7 cellular contexts compared by ENCODE assay signal in the genomic region with DNA sequence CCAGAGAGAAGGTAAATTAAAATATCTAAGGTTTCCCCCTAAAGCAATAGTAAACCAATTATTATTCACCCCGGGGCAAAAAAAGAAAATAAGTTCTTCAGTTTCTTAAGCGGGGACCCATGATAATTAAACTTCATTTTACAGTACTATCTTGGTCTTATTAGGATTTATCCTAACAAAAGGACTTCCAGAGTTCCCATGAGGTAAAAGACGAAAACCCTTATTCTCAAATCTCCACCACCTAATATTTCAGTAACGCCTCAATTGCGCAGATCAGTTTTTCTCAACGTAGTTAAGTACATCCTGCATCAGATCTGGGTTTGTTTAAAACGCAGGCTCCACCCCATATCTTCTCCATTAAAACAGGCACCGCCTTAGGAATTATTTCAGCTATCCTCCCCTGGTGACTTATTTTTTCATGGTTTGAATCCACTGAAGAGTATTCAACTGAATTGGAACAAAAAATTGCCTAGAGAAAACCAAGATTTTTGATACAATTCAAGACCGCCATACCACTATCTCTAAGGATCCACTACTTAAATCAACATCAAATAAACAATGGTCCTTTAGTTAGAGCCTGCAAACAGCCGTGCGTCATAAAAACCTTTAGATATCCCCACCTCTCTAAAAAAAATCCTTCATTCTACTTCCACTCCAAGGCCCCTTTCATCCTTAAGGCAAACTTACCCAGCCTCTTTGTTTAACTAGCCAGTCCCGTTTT. TPM values are rescaled to one million over a fixed set of nuclear protein-coding genes. Genes with fewer than 3 reads are reported as not detected.
DNase-seq lines count a peak whose midpoint lies in the region; ATAC-seq and TF ChIP-seq lines count a peak whose summit lies in the region.

No MANE protein-coding gene starts in this region.

- H3K27ac Mint-ChIP-seq in naive B cell, result peak overlapping the region; percentile 93 to 99 (median 96)

- no peak for ATAC-seq in naive B cell (ENCODE audit: low read depth in 2 of 2)

- H3K9me3 Mint-ChIP-seq in naive B cell, result peaks cover 0 to 1% (median 0%) of the 10 kb centered on the region in 7 donors

- peak overlapping the region; percentile 98 to 99 for H3K27ac ChIP-seq in coronary artery

- no peaks in the 10 kb centered on the region for H3K27me3 Mint-ChIP-seq in naive B cell

- peak; percentile 44 for DNase-seq in GM12865 (ENCODE audit: low read depth)
- peak; percentile 52 for DNase-seq in NCI-H69 (lab: John Stamatoyannopoulos, UW)
- no peak for DNase-seq in coronary artery (ENCODE audit: low spot score)
- DNase-seq in naive B cell, result no peak
- DNase-seq in GM19238 (ENCODE audit: insufficient read length, low spot score), result no peak
- DNase-seq in stimulated activated CD4-positive, alpha-beta T cell treated with anti-CD3 and anti-CD28 coated beads, Interleukin-4, amount 100 ng/mL, for 1 hour, result no peak
- no peak for DNase-seq in SHP77 (lab: John Stamatoyannopoulos, UW)

- TF ChIP-seq CTCF in GM12865 (IDR thresholded peaks at IDR 0.05; ENCODE audit: insufficient read depth, low read depth, low read length, missing control alignments), result no peak
- TF ChIP-seq CTCF in coronary artery (IDR thresholded peaks at IDR 0.05), result no peak

- H3K36me3 Mint-ChIP-seq in naive B cell, result peaks cover 29 to 43% of the 10 kb centered on the region in 2 donors

- H3K4me3 Mint-ChIP-seq in naive B cell, result peak overlapping the region; percentile 90 to 99 (median 97)

- peaks cover 42 to 59% (median 56%) of the 10 kb centered on the region in 3 donors for H3K4me1 Mint-ChIP-seq in naive B cell

- H3K4me3 ChIP-seq in GM12865 (ENCODE audit: low read depth, low read length), result peak overlapping the region; percentile 95
- H3K4me3 ChIP-seq in coronary artery, result peak overlapping the region; percentile 87

RNA-seq across cellular contexts. Expression of a gene that starts 1.7 kb away (rescaled TPM):
- polyA plus RNA-seq in naive B cell (ENCODE audit: low read depth in 6 of 6), result 100 to 1,000 TPM in 2 of 6 donors, 10 to 100 TPM in 4; 44.8 to 110 (median 95.1) TPM

RNA-seq across cellular contexts. Expression of a gene that starts 28.5 kb away (rescaled TPM):
- polyA plus RNA-seq in naive B cell (ENCODE audit: low read depth in 6 of 6), result not detected

RNA-seq across cellular contexts. Expression of a gene that starts 51.7 kb away (rescaled TPM):
- 10 to 100 TPM; 57.1 to 85.2 (median 72.9) TPM for polyA plus RNA-seq in naive B cell (ENCODE audit: low read depth in 6 of 6)

Comparison
In these comparisons a context has a peak if more than half of its experiments do, and no peak if none do; other contexts are left out.
1. DNase-seq: peak in GM12865 (single experiment) and NCI-H69 (single experiment); none in coronary artery (single experiment), naive B cell (single experiment), GM19238 (single experiment), stimulated activated CD4-positive, alpha-beta T cell treated with anti-CD3 and anti-CD28 coated beads, Interleukin-4, amount 100 ng/mL, for 1 hour (single experiment) and SHP77 (0 of 2).